In genomic region chr3:38165722-38166387, GRCh38 we compare ENCODE assay signal across 1 cellular context.
TF ChIP-seq lines count a peak whose summit lies in the region.

No MANE protein-coding gene starts in this region.

TF ChIP-seq in K562, 482 proteins besides CTCF, POLR2A, EP300 and RAD21 (continued from another document and continues in another):
- no peak for TF ChIP-seq REST (CRISPR knock-in tag; IDR thresholded peaks at IDR 0.05; ENCODE audit: low read depth)
- no peak for TF ChIP-seq HMG20B (CRISPR knock-in tag; IDR thresholded peaks at IDR 0.05)
- no peak for TF ChIP-seq MCM3 (IDR thresholded peaks at IDR 0.05)
- TF ChIP-seq CC2D1A (IDR thresholded peaks at IDR 0.05), result no peak
- no peak for TF ChIP-seq CREB1 (IDR thresholded peaks at IDR 0.05)
- no peak for TF ChIP-seq CREB1 (CRISPR knock-in tag; IDR thresholded peaks at IDR 0.05)
- TF ChIP-seq, protein P1, sequence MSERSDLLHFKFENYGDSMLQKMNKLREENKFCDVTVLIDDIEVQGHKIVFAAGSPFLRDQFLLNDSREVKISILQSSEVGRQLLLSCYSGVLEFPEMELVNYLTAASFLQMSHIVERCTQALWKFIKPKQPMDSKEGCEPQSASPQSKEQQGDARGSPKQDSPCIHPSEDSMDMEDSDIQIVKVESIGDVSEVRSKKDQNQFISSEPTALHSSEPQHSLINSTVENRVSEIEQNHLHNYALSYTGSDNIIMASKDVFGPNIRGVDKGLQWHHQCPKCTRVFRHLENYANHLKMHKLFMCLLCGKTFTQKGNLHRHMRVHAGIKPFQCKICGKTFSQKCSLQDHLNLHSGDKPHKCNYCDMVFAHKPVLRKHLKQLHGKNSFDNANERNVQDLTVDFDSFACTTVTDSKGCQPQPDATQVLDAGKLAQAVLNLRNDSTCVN (CRISPR knock-in tag; IDR thresholded peaks at IDR 0.05), result no peak
- no peak for TF ChIP-seq PCBP1 (IDR thresholded peaks at IDR 0.05; ENCODE audit: low read depth, low read length, poor library complexity, severe bottlenecking)
- TF ChIP-seq, protein P2, sequence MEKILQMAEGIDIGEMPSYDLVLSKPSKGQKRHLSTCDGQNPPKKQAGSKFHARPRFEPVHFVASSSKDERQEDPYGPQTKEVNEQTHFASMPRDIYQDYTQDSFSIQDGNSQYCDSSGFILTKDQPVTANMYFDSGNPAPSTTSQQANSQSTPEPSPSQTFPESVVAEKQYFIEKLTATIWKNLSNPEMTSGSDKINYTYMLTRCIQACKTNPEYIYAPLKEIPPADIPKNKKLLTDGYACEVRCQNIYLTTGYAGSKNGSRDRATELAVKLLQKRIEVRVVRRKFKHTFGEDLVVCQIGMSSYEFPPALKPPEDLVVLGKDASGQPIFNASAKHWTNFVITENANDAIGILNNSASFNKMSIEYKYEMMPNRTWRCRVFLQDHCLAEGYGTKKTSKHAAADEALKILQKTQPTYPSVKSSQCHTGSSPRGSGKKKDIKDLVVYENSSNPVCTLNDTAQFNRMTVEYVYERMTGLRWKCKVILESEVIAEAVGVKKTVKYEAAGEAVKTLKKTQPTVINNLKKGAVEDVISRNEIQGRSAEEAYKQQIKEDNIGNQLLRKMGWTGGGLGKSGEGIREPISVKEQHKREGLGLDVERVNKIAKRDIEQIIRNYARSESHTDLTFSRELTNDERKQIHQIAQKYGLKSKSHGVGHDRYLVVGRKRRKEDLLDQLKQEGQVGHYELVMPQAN (IDR thresholded peaks at IDR 0.05; ENCODE audit: borderline replicate concordance), result no peak; the same call in 1 of the 2 replicates
- no peak for TF ChIP-seq XRCC4 (IDR thresholded peaks at IDR 0.05; ENCODE audit: extremely low read depth, insufficient read depth, insufficient read length)
- no peak for TF ChIP-seq ZNF232 (CRISPR knock-in tag; IDR thresholded peaks at IDR 0.05)
- TF ChIP-seq ELK3 (CRISPR knock-in tag; IDR thresholded peaks at IDR 0.05), result no peak
- no peak for TF ChIP-seq RBM39 (optimal IDR thresholded peaks at IDR 0.05; ENCODE audit: low read depth, low read length)
- TF ChIP-seq ATF3 (IDR thresholded peaks at IDR 0.05), result no peak
- TF ChIP-seq ATF3 (CRISPR knock-in tag; conservative IDR thresholded peaks at IDR 0.05), result no peak
- peak; percentile 72 for TF ChIP-seq POLR2G (IDR thresholded peaks at IDR 0.05; ENCODE audit: low read depth, low read length)
- no peak for TF ChIP-seq PRMT5 (CRISPR knock-in tag; IDR thresholded peaks at IDR 0.05)
- no peak for TF ChIP-seq ZNF280B (CRISPR knock-in tag; IDR thresholded peaks at IDR 0.05)
- TF ChIP-seq MEF2A (IDR thresholded peaks at IDR 0.05; ENCODE audit: control insufficient read depth, low read depth, low read length), result no peak
- TF ChIP-seq SIN3A (IDR thresholded peaks at IDR 0.05; ENCODE audit: borderline replicate concordance in 2 of 2, control insufficient read depth in 1 of 2, low read depth in 2 of 2, low read length in 2 of 2), result no peak; a peak in 2 of 4 replicates
- no peak for TF ChIP-seq ZNF431 (CRISPR knock-in tag; IDR thresholded peaks at IDR 0.05)
- TF ChIP-seq MEIS2 (IDR thresholded peaks at IDR 0.05; ENCODE audit: partially characterized antibody), result no peak
- no peak for TF ChIP-seq NR0B1 (IDR thresholded peaks at IDR 0.05; ENCODE audit: partially characterized antibody)
- no peak for TF ChIP-seq ZMIZ1 (IDR thresholded peaks at IDR 0.05; ENCODE audit: low read depth in 2 of 2, low read length in 2 of 2)
- TF ChIP-seq NEUROD1 (IDR thresholded peaks at IDR 0.05; ENCODE audit: borderline replicate concordance, low read depth, low read length, partially characterized antibody), result no peak
- no peak for TF ChIP-seq ZBTB9 (CRISPR knock-in tag; IDR thresholded peaks at IDR 0.05)
- TF ChIP-seq KDM1A (IDR thresholded peaks at IDR 0.05), result no peak
- TF ChIP-seq BDP1 (IDR thresholded peaks at IDR 0.05; ENCODE audit: insufficient read depth, insufficient read length), result no peak
- TF ChIP-seq KDM5B (IDR thresholded peaks at IDR 0.05; ENCODE audit: insufficient replicate concordance, low read depth, low read length), result no peak
- TF ChIP-seq SMARCE1 (IDR thresholded peaks at IDR 0.05), result peak; percentile 24; the same call in 1 of the 2 replicates
- peak; percentile 80; the same call in 1 of the 2 replicates for TF ChIP-seq ZBTB7A (IDR thresholded peaks at IDR 0.05; ENCODE audit: borderline replicate concordance, control insufficient read depth, low read depth, low read length)
- TF ChIP-seq ILK (tag; IDR thresholded peaks at IDR 0.05; ENCODE audit: borderline replicate concordance, low read depth), result no peak
- TF ChIP-seq EP400 (IDR thresholded peaks at IDR 0.05), result no peak; the same call in 1 of the 2 replicates
- TF ChIP-seq ELF2 (CRISPR knock-in tag; IDR thresholded peaks at IDR 0.05), result no peak
- TF ChIP-seq ZNF696 (CRISPR knock-in tag; conservative IDR thresholded peaks at IDR 0.05), result no peak
- TF ChIP-seq POLR3A (IDR thresholded peaks at IDR 0.05; ENCODE audit: borderline replicate concordance, extremely low read depth, insufficient read depth, insufficient read length), result no peak
- TF ChIP-seq ZNF24 (IDR thresholded peaks at IDR 0.05), result no peak
- no peak for TF ChIP-seq ETV1 (tag; conservative IDR thresholded peaks at IDR 0.05; ENCODE audit: low read depth)
- TF ChIP-seq CHCHD3 (CRISPR knock-in tag; IDR thresholded peaks at IDR 0.05), result no peak
- no peak for TF ChIP-seq ZNF586 (CRISPR knock-in tag; conservative IDR thresholded peaks at IDR 0.05)
- TF ChIP-seq SLC30A9 (CRISPR knock-in tag; IDR thresholded peaks at IDR 0.05), result no peak
- TF ChIP-seq FOXP4 (CRISPR knock-in tag; IDR thresholded peaks at IDR 0.05; ENCODE audit: borderline replicate concordance), result 0 out of 2 replicates have a peak, but pooled peaks have one; percentile 69
- TF ChIP-seq NFYB (IDR thresholded peaks at IDR 0.05; ENCODE audit: extremely low read depth, insufficient read length), result no peak
- TF ChIP-seq, protein P3, sequence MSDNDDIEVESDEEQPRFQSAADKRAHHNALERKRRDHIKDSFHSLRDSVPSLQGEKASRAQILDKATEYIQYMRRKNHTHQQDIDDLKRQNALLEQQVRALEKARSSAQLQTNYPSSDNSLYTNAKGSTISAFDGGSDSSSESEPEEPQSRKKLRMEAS (CRISPR knock-in tag; IDR thresholded peaks at IDR 0.05), result no peak; the same call in 1 of the 2 replicates
- TF ChIP-seq POLR2AphosphoS5 (IDR thresholded peaks at IDR 0.05; ENCODE audit: control insufficient read depth, insufficient read depth, low read depth, low read length), result no peak
- TF ChIP-seq HNRNPLL (IDR thresholded peaks at IDR 0.05; ENCODE audit: low read depth, low read length, poor library complexity, severe bottlenecking), result no peak
